In genomic region chr21:40386981-40387380, GRCh38 we compare ENCODE assay signal across 19 cellular contexts.
"Had no signal": no experiment of that assay in that cellular context is flagged by ENCODE, and none has a peak within 500 bp of the region (broad histone marks: within the 10 kb centered on the region; RNA-seq: fewer than 3 reads in every experiment).

No MANE protein-coding gene starts in this region.

- H3K27me3 ChIP-seq: SJCRH30 had no signal

- H3K4me3 ChIP-seq: MG63, PC-9, SJCRH30, SK-N-MC had no signal

- DNase-seq: KG1, NCI-H1105 treated with DMSO at 0.1 percent for 48 hours, NCI-H1436, NCI-H1694, NCI-H1930, NCI-H2029 treated with DMSO at 0.1 percent for 48 hours, NCI-H2081 treated with DMSO at 0.1 percent for 48 hours, NCI-H2107, NCI-H2171, NCI-H226, NCI-H446 treated with DMSO at 0.1 percent for 48 hours, NCI-H510A, SIG-M5 had no signal

- H3K36me3 ChIP-seq: MG63, SJCRH30 had no signal

- H3K4me2 ChIP-seq: PC-9 had no signal

- H2AFZ ChIP-seq: PC-9 had no signal

- H3K27ac ChIP-seq: PC-9, RWPE1, SJCRH30, SK-N-MC had no signal

- H3K9me3 ChIP-seq: MG63, SJCRH30 had no signal

- ATAC-seq: SK-N-SH treated with all-trans-retinoic acid at 6 μM for 48 hours had no signal

- H3K4me1 ChIP-seq: SJCRH30 had no signal
